ENCODE assay signal across 16 cellular contexts in the genomic region with DNA sequence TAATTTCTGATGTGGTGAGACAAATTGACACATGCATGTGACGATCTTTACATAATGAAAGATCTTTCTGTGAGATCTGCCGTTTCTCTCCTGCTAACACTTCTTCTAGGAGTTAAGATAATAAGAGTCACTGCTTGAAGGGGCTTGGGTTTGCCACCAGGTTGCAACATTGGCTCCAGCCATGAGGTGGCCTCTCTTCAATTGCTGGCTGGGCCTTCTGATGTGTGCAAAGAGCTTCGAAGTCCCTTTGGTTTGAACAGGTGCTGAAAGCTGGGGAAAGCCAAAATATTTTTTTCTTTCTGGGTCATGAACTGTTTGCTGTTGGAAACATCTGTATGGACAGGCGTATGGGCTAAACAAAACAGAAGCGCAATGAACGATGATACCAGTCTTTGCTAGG.
DNase-seq lines count a peak whose midpoint lies in the region; ATAC-seq and TF ChIP-seq lines count a peak whose summit lies in the region.
"Had no signal": no experiment of that assay in that cellular context is flagged by ENCODE, and none has a peak within 500 bp of the region (broad histone marks: within the 10 kb centered on the region; RNA-seq: fewer than 3 reads in every experiment).

No MANE protein-coding gene starts in this region.

- no peaks in the 10 kb centered on the region for H3K36me3 Mint-ChIP-seq in GM23338 (ENCODE audit: low read depth)
- H3K36me3 Mint-ChIP-seq: CD4-positive, alpha-beta memory T cell had no signal

- no peak overlapping the region for H4K5ac ChIP-seq in mesendoderm (ENCODE audit: low read length)

- DNase-seq in ELF-1 (ENCODE audit: low read depth, low spot score) (peak; percentile 35), GM23338 (ENCODE audit: low spot score) (peak; percentile 36), dorsolateral prefrontal cortex (no peak), mesendoderm (peak; percentile 58), ureter (ENCODE audit: low spot score) (no peak)
- DNase-seq: BE2C; CD4-positive, alpha-beta memory T cell; DND-41; GF-D8; H7 had no signal

- H3K4ac ChIP-seq in mesendoderm (ENCODE audit: low read depth, low read length): no peak overlapping the region

- no CpG with 5 or more reads among the region's 6 CpGs for WGBS in mesendoderm (ENCODE audit: extremely low coverage, insufficient coverage, low lambda C conversion rate)

- H3K79me2 ChIP-seq in GM23338 (replicated peaks; ENCODE audit: insufficient read depth) (no peaks in the 10 kb centered on the region), mesendoderm (ENCODE audit: control insufficient read depth, insufficient read depth, low read length) (no peaks in the 10 kb centered on the region)

- no peak overlapping the region for H3K27ac Mint-ChIP-seq in GM23338

- no peak overlapping the region for H3K4me3 Mint-ChIP-seq in GM23338
- H3K4me3 Mint-ChIP-seq: CD4-positive, alpha-beta memory T cell had no signal

- H3K18ac ChIP-seq in mesendoderm (ENCODE audit: low read length): no peak overlapping the region

- H3K23ac ChIP-seq in mesendoderm (ENCODE audit: low read length): no peak overlapping the region

- peak in 1 of 2 experiments; percentile 21; a peak in 1 of 4 replicates for TF ChIP-seq CTCF in GM23338 (conservative IDR thresholded peaks at IDR 0.05; ENCODE audit: low read depth in 2 of 2)
- TF ChIP-seq CTCF in dorsolateral prefrontal cortex (IDR thresholded peaks at IDR 0.05 in 54 of 56, conservative IDR thresholded peaks at IDR 0.05 in 2 of 56; ENCODE audit: low read depth in 1 of 56, partially characterized antibody in 56 of 56): no peak

- H3K27me3 Mint-ChIP-seq in GM23338 (ENCODE audit: insufficient read depth, low read depth, poor library complexity): peaks cover 4% of the 10 kb centered on the region
- H3K27me3 Mint-ChIP-seq: CD4-positive, alpha-beta memory T cell had no signal

- H2BK120ac ChIP-seq in mesendoderm (ENCODE audit: low read depth, low read length): no peak overlapping the region

- no peaks in the 10 kb centered on the region for H3K9me3 Mint-ChIP-seq in GM23338

- H3K36me3 ChIP-seq in GM23338 (ENCODE audit: insufficient read depth) (no peaks in the 10 kb centered on the region), mesendoderm (ENCODE audit: control insufficient read depth, insufficient read depth, low read length) (no peaks in the 10 kb centered on the region)
- H3K36me3 ChIP-seq: BE2C had no signal

- no peaks in the 10 kb centered on the region for H3F3A ChIP-seq in GM23338 (replicated peaks; ENCODE audit: low read depth)

- H2AFZ ChIP-seq in GM23338: no peak overlapping the region

- no peak overlapping the region for H2AK5ac ChIP-seq in mesendoderm (ENCODE audit: low read length)

- intact Hi-C loops in dorsolateral prefrontal cortex (cut with DNase I): loop anchor here (5.0 to 10.0 kb wide), 6 partner anchors 77 to 410 kb away; partner anchors contain the start of gene SALL1 (in 2 of the 2)

- peaks cover 48% of the 10 kb centered on the region for H3K4me1 Mint-ChIP-seq in GM23338
- H3K4me1 Mint-ChIP-seq: CD4-positive, alpha-beta memory T cell had no signal

- H3K9me2 ChIP-seq in GM23338 (ENCODE audit: insufficient read depth): no peaks in the 10 kb centered on the region; the same call in 1 of the 2 replicates

- ATAC-seq in GM23338 (peak; percentile 19; the same call in 2 of the 3 replicates), HG03457 (IDR thresholded peaks at IDR 0.05; ENCODE audit: unreplicated experiment) (no peak), HG02610 (IDR thresholded peaks at IDR 0.05; ENCODE audit: unreplicated experiment) (no peak), GM18909 (IDR thresholded peaks at IDR 0.05; ENCODE audit: poor library complexity, unreplicated experiment) (no peak)
- ATAC-seq: A549, HepG2 had no signal

- H3K56ac ChIP-seq in mesendoderm (ENCODE audit: low read length): no peak overlapping the region

- no peak overlapping the region for H2BK15ac ChIP-seq in mesendoderm (replicated peaks; ENCODE audit: low read depth)

- H3K4me3 ChIP-seq in GM23338 (no peak overlapping the region), dorsolateral prefrontal cortex (no peak overlapping the region), mesendoderm (ENCODE audit: low read length) (no peak overlapping the region)
- H3K4me3 ChIP-seq: A549 had no signal

- H4K20me1 ChIP-seq in GM23338 (replicated peaks; ENCODE audit: insufficient read depth): no peaks in the 10 kb centered on the region

- H3K27me3 ChIP-seq in GM23338 (ENCODE audit: insufficient read depth) (no peaks in the 10 kb centered on the region), dorsolateral prefrontal cortex (no peaks in the 10 kb centered on the region), mesendoderm (ENCODE audit: insufficient read depth, low read length, poor library complexity) (no peaks in the 10 kb centered on the region)
- H3K27me3 ChIP-seq: BE2C had no signal

- H3K4me2 ChIP-seq in GM23338: no peak overlapping the region
- H3K4me2 ChIP-seq in mesendoderm (ENCODE audit: low read length): no peak overlapping the region
- H3K4me2 ChIP-seq: A549 had no signal

- no peak overlapping the region for H3K9ac ChIP-seq in mesendoderm (ENCODE audit: low read length)

- H3K4me1 ChIP-seq in GM23338 (ENCODE audit: insufficient read depth) (peaks cover 31% of the 10 kb centered on the region), mesendoderm (ENCODE audit: control insufficient read depth, low read depth, low read length) (peaks cover 3% of the 10 kb centered on the region)
- H3K4me1 ChIP-seq: A549, BE2C had no signal

- no peaks in the 10 kb centered on the region for H3K79me1 ChIP-seq in mesendoderm (ENCODE audit: low read length)

- H4K8ac ChIP-seq in mesendoderm (ENCODE audit: low read depth, low read length): no peak overlapping the region

- H3K27ac ChIP-seq in GM23338 (ENCODE audit: low read depth) (no peak overlapping the region), dorsolateral prefrontal cortex (peak overlapping the region in 44 of 59 donors; percentile 12 to 91 (median 80)), mesendoderm (ENCODE audit: low read depth, low read length) (no peak overlapping the region)
- H3K27ac ChIP-seq: A549, C4-2B had no signal

- H2BK5ac ChIP-seq in mesendoderm (ENCODE audit: low read length): no peak overlapping the region

TF ChIP-seq in GM23338, 12 proteins besides CTCF, POLR2A, EP300 and RAD21:
- TF ChIP-seq ETS1 (IDR thresholded peaks at IDR 0.05) (no peak), JUNB (IDR thresholded peaks at IDR 0.05; ENCODE audit: unreplicated experiment) (no peak), ZNF331 (CRISPR knock-in tag; IDR thresholded peaks at IDR 0.05; ENCODE audit: low read depth) (no peak), ZNF114 (CRISPR knock-in tag; IDR thresholded peaks at IDR 0.05) (no peak), NANOG (IDR thresholded peaks at IDR 0.05; ENCODE audit: borderline replicate concordance) (no peak), CREB1 (CRISPR knock-in tag; IDR thresholded peaks at IDR 0.05; ENCODE audit: low read depth) (no peak)

Comparison
In these comparisons a context has a peak if more than half of its experiments do, and no peak if none do; other contexts are left out.
1. DNase-seq: peak in ELF-1 (single experiment), GM23338 (single experiment) and mesendoderm (single experiment); none in dorsolateral prefrontal cortex (0 of 10) and ureter (single experiment).
2. H3K27ac ChIP-seq: peak in dorsolateral prefrontal cortex (44 of 59); none in GM23338 (single experiment) and mesendoderm (single experiment).